33 cellular contexts compared by ENCODE assay signal in the genomic region with DNA sequence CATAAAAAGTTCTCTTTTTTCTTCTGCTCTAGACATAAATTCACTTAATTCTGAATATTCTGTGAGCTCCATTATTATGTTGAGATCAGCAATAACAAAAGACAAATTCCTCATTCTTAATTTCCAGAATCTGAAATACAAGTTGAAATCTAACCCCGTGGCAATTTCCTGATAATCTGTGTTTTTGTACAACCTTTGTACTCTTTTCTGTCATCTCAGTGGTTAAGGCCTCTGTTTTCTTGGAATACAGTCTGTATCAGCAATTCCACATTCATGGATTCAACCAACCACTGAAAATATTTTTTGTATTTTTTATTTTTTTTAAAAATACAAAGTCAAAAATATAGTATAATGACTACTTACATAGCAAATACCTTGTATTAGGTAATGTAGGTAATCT. TPM values are rescaled to one million over a fixed set of nuclear protein-coding genes. Genes with fewer than 3 reads are reported as not detected.
"Had no signal": no experiment of that assay in that cellular context is flagged by ENCODE, and none has a peak within 500 bp of the region (broad histone marks: within the 10 kb centered on the region; RNA-seq: fewer than 3 reads in every experiment).

No MANE protein-coding gene starts in this region.

- H2AFZ ChIP-seq: neural progenitor cell, parathyroid adenoma had no signal

- ATAC-seq: natural killer cell; psoas muscle; right cardiac atrium; sciatic nerve; stimulated activated memory B cell treated with anti-CD40 and anti-IgM and Interleukin-4, amounts not matched to agents 10 μg/mL and 1 μg/mL and 100 μg/mL, for 72 hours; stimulated activated naive CD8-positive, alpha-beta T cell treated with anti-CD3 and anti-CD28 coated beads, Interleukin-15, amount 100 ng/mL, for 72 hours; stimulated activated naive CD8-positive, alpha-beta T cell treated with anti-CD3 and anti-CD28 coated beads, Interleukin-15, Interleukin-2, amounts not matched to agents 100 U/mL and 50 U/mL, for 24 hours; upper lobe of right lung had no signal

- H3K36me3 ChIP-seq: neural progenitor cell, ovary, spleen, suprapubic skin, tibial artery, transverse colon, upper lobe of right lung, uterus had no signal

- H3K4me3 ChIP-seq: neural progenitor cell, ovary, psoas muscle, skin epidermis, smooth muscle cell, spleen, suprapubic skin, testis, tibial artery, transverse colon, upper lobe of right lung, uterus had no signal

- H3K9ac ChIP-seq: neural progenitor cell, parathyroid adenoma had no signal

- H3K9me3 ChIP-seq: ovary, psoas muscle, spleen, suprapubic skin, testis, tibial artery, transverse colon, upper lobe of right lung, uterus had no signal

- H3K27ac ChIP-seq: neural progenitor cell, ovary, parathyroid adenoma, psoas muscle, skin epidermis, spleen, suprapubic skin, testis, tibial artery, transverse colon, upper lobe of right lung, uterus had no signal

- H3K79me2 ChIP-seq: parathyroid adenoma had no signal

- H3K4me1 ChIP-seq: neural progenitor cell, parathyroid adenoma, psoas muscle, spleen, suprapubic skin, testis, tibial artery, upper lobe of right lung, uterus had no signal

- DNase-seq: natural killer cell; occipital lobe; ovary; posterior cingulate gyrus; psoas muscle; right cardiac atrium; spleen; stimulated activated CD4-positive, alpha-beta T cell treated with anti-CD3 and anti-CD28 coated beads, Interleukin-12 subunit alpha, Interleukin-12 subunit beta, amount 100 ng/mL, for 4 hours; stimulated activated CD4-positive, alpha-beta T cell treated with anti-CD3 and anti-CD28 coated beads, Interleukin-1b, Interleukin-23, amount 100 ng/mL, for 48 hours; stimulated activated CD4-positive, alpha-beta T cell treated with anti-CD3 and anti-CD28 coated beads, Interleukin-4, amount 100 ng/mL, for 1 hour; stimulated activated CD4-positive, alpha-beta T cell treated with anti-CD3 and anti-CD28 coated beads, Interleukin-4, amount 100 ng/mL, for 4 hours; stimulated activated CD8-positive, alpha-beta memory T cell treated with anti-CD3 and anti-CD28 coated beads, Interleukin-4, amount 100 ng/mL, for 48 hours; stimulated activated naive CD4-positive, alpha-beta T cell; stimulated activated naive CD8-positive, alpha-beta T cell treated with anti-CD3 and anti-CD28 coated beads, Interleukin-15, amount 100 ng/mL, for 72 hours; stimulated activated naive CD8-positive, alpha-beta T cell treated with anti-CD3 and anti-CD28 coated beads, Interleukin-15, Interleukin-2, amounts not matched to agents 100 U/mL and 50 U/mL, for 24 hours; substantia nigra; testis; tibial artery; transverse colon; upper lobe of right lung; uterus had no signal

- H3K4me2 ChIP-seq: neural progenitor cell, smooth muscle cell had no signal

- H3K27me3 ChIP-seq: neural progenitor cell, ovary, spleen, suprapubic skin, testis, tibial artery, transverse colon, upper lobe of right lung, uterus had no signal

RNA-seq across cellular contexts. Expression of a gene that starts 8.7 kb away (rescaled TPM):
- total RNA-seq: occipital lobe, osteoblast, ovary, progenitor cell of endocrine pancreas, psoas muscle, renal cortical epithelial cell, right cardiac atrium, sciatic nerve, smooth muscle cell, suprapubic skin, testis, transverse colon, upper lobe of right lung, urinary bladder, uterus had no signal
- polyA plus RNA-seq: neural cell, psoas muscle, right cardiac atrium, smooth muscle cell, urinary bladder had no signal

RNA-seq across cellular contexts. Expression of a gene that starts 58.4 kb away (rescaled TPM):
- total RNA-seq: progenitor cell of endocrine pancreas, renal cortical epithelial cell, smooth muscle cell had no signal
- polyA plus RNA-seq: neural cell, smooth muscle cell had no signal
